Comparison of ENCODE assay signal across 11 cellular contexts in genomic region chr9:134358026-134358967, GRCh38. TPM values are rescaled to one million over a fixed set of nuclear protein-coding genes. Genes with fewer than 3 reads are reported as not detected.
DNase-seq lines count a peak whose midpoint lies in the region; ATAC-seq, FAIRE-seq and TF ChIP-seq lines count a peak whose summit lies in the region.
"Had no signal": no experiment of that assay in that cellular context is flagged by ENCODE, and none has a peak within 500 bp of the region (broad histone marks: within the 10 kb centered on the region; RNA-seq: fewer than 3 reads in every experiment).

No MANE protein-coding gene starts in this region.

- no peak overlapping the region for H3K4me3 Mint-ChIP-seq in astrocyte (ENCODE audit: unreplicated experiment)

- in situ Hi-C loops in HepG2 (cut with HindIII; ENCODE audit: extremely low pct_ligation_motif_present, low pct_unique_long_range_greater_than_20kb) = no loop called here

- no peak overlapping the region for H2AFZ ChIP-seq in astrocyte (ENCODE audit: low read depth, low read length)
- H2AFZ ChIP-seq in HepG2 (ENCODE audit: low read length) = no peak overlapping the region

- TF ChIP-seq POLR2A in HepG2 (IDR thresholded peaks at IDR 0.05; ENCODE audit: insufficient read depth in 1 of 2, low read depth in 2 of 2, low read length in 2 of 2) = no peak
- no peak for TF ChIP-seq POLR2A in vagina (IDR thresholded peaks at IDR 0.05)

- H3K27ac ChIP-seq in astrocyte (ENCODE audit: low read depth, low read length) = no peak overlapping the region
- no peak overlapping the region for H3K27ac ChIP-seq in HepG2 (ENCODE audit: extremely low read length, insufficient read depth, low read length)
- peak overlapping the region; percentile 57 for H3K27ac ChIP-seq in vagina
- H3K27ac ChIP-seq: cardiac muscle cell had no signal

- DNase-seq in NCI-H748 (lab: John Stamatoyannopoulos, UW; ENCODE audit: unreplicated experiment) (peak; percentile 58), NCI-H748 treated with DMSO at 0.1 percent for 48 hours (lab: John Stamatoyannopoulos, UW) (no peak), astrocyte (ENCODE audit: low read depth) (no peak), HepG2 (ENCODE audit: low spot score) (no peak), vagina (ENCODE audit: extremely low spot score in 2 of 2) (no peak), NCI-H2227 treated with DMSO at 0.1 percent for 48 hours (lab: John Stamatoyannopoulos, UW) (no peak), NCI-H510A treated with DMSO at 0.1 percent for 48 hours (lab: John Stamatoyannopoulos, UW) (no peak), OCI-M1 (lab: John Stamatoyannopoulos, UW) (no peak)
- DNase-seq: activated CD4-positive, alpha-beta T cell treated with anti-CD3 and anti-CD28 coated beads, Interleukin-2, amount 50 U/mL, for 1 hour had no signal

- no TSS peak for BruUV-seq in HepG2 (replicated peaks; lab: Mats Ljungman, UMichigan)

- H3K4me2 ChIP-seq in astrocyte (ENCODE audit: low read length) = no peak overlapping the region
- no peak overlapping the region for H3K4me2 ChIP-seq in HepG2 (ENCODE audit: low read depth, low read length)

- no peak for TF ChIP-seq CTCF in astrocyte (IDR thresholded peaks at IDR 0.05; ENCODE audit: insufficient read depth, low read depth, low read length)
- no peak for TF ChIP-seq CTCF in HepG2 (CRISPR knock-in tag; IDR thresholded peaks at IDR 0.05)
- no peak for TF ChIP-seq CTCF in vagina (IDR thresholded peaks at IDR 0.05)

- no peak for TF ChIP-seq EP300 in HepG2 (IDR thresholded peaks at IDR 0.05; ENCODE audit: low read depth in 2 of 2, low read length in 2 of 2)
- no peak for TF ChIP-seq EP300 in HepG2 (CRISPR knock-in tag; IDR thresholded peaks at IDR 0.05; ENCODE audit: borderline replicate concordance)

- no peak overlapping the region for H3K9ac ChIP-seq in astrocyte (ENCODE audit: low read length)
- no peak overlapping the region for H3K9ac ChIP-seq in HepG2 (ENCODE audit: insufficient read depth, low read depth, low read length)

- H4K20me1 ChIP-seq in astrocyte (ENCODE audit: insufficient read depth, low read length) (peaks cover 99% of the 10 kb centered on the region), HepG2 (ENCODE audit: insufficient read depth, low read length) (peaks cover 68% of the 10 kb centered on the region)

- FAIRE-seq in astrocyte (lab: Jason Lieb, UNC) (no peak), HepG2 (lab: Jason Lieb, UNC) (no peak)
- FAIRE-seq: frontal cortex had no signal

- no peak for TF ChIP-seq RAD21 in HepG2 (CRISPR knock-in tag; IDR thresholded peaks at IDR 0.05)

- POLR2A ChIA-PET in HepG2 (lab: Yijun Ruan, JAX) = interaction anchor here (1.2 kb wide), 1 partner anchor 29 kb away, joined by 3 read pairs; no protein-coding TSS in a partner anchor

- no peaks in the 10 kb centered on the region for H3K36me3 Mint-ChIP-seq in astrocyte (ENCODE audit: low read depth, unreplicated experiment)

- H3K4me3 ChIP-seq in astrocyte (ENCODE audit: insufficient read depth, low read depth, low read length) (no peak overlapping the region), HepG2 (replicated peaks in 1 of 3; ENCODE audit: insufficient read depth in 1 of 3, low read depth in 2 of 3, low read length in 3 of 3) (no peak overlapping the region), vagina (no peak overlapping the region)
- H3K4me3 ChIP-seq: cardiac muscle cell had no signal

- H3K79me2 ChIP-seq in astrocyte (ENCODE audit: insufficient read depth, low read length) (peaks cover 86% of the 10 kb centered on the region), HepG2 (ENCODE audit: insufficient read depth, low read length) (peaks cover 69% of the 10 kb centered on the region)

- peak overlapping the region; percentile 62 for H3K27ac Mint-ChIP-seq in astrocyte (ENCODE audit: unreplicated experiment)

- no peaks in the 10 kb centered on the region for H3K36me3 ChIP-seq in astrocyte (ENCODE audit: insufficient read depth, low read length)
- no peaks in the 10 kb centered on the region for H3K36me3 ChIP-seq in HepG2 (replicated peaks in 1 of 2; ENCODE audit: control insufficient read depth in 1 of 2, insufficient read depth in 2 of 2, low read length in 2 of 2)
- H3K36me3 ChIP-seq in vagina = no peaks in the 10 kb centered on the region
- H3K36me3 ChIP-seq: cardiac muscle cell had no signal

- peaks cover 5% of the 10 kb centered on the region for H3K4me1 Mint-ChIP-seq in astrocyte (ENCODE audit: low read depth, unreplicated experiment)

- ATAC-seq in HepG2 = no peak

- intact Hi-C loops in HepG2 (cut with micrococcal nuclease; ENCODE audit: unreplicated experiment) (no loop called here), vagina (cut with DNase I) (no loop called here)

- CTCF ChIA-PET in HepG2 (lab: Yijun Ruan, JAX; ENCODE audit: low intra/inter-chr PET ratio, low total read pairs) = no interaction called here

- H3K27me3 ChIP-seq in astrocyte (ENCODE audit: insufficient read depth, low read length) (no peaks in the 10 kb centered on the region), HepG2 (ENCODE audit: control insufficient read depth in 1 of 2, insufficient read depth in 2 of 2, low read length in 2 of 2) (no peaks in the 10 kb centered on the region), vagina (no peaks in the 10 kb centered on the region)
- H3K27me3 ChIP-seq: cardiac muscle cell had no signal

- H3K9me3 ChIP-seq in astrocyte (ENCODE audit: insufficient read depth, low read depth, low read length) (no peaks in the 10 kb centered on the region), HepG2 (ENCODE audit: low read length) (no peaks in the 10 kb centered on the region), vagina (no peaks in the 10 kb centered on the region)

- H3K4me1 ChIP-seq in astrocyte (ENCODE audit: insufficient read depth, low read length) (peaks cover 11% of the 10 kb centered on the region), HepG2 (ENCODE audit: insufficient read depth, low read length) (peaks cover 71% of the 10 kb centered on the region), vagina (peaks cover 100% of the 10 kb centered on the region)

- WGBS in HepG2 (ENCODE audit: low lambda C conversion rate) = 83% methylated on average over 6 of the region's 25 CpGs

- H3K27me3 Mint-ChIP-seq in astrocyte (ENCODE audit: low read depth, unreplicated experiment) = no peaks in the 10 kb centered on the region

- H3K9me3 Mint-ChIP-seq in astrocyte (ENCODE audit: unreplicated experiment) = no peaks in the 10 kb centered on the region

TF ChIP-seq in HepG2, 621 proteins besides CTCF, POLR2A, EP300 and RAD21 (continues in another document):
- TF ChIP-seq GABPB1 (CRISPR knock-in tag; IDR thresholded peaks at IDR 0.05) (peak; percentile 8; the same call in 1 of the 2 replicates), AGO2 (optimal IDR thresholded peaks at IDR 0.05; ENCODE audit: low read depth, low read length) (peak; percentile 15), HNRNPL (IDR thresholded peaks at IDR 0.05; ENCODE audit: low read depth, low read length) (peak; percentile 48; the same call in 1 of the 2 replicates), CCDC6 (CRISPR knock-in tag; IDR thresholded peaks at IDR 0.05) (no peak)
- TF ChIP-seq, protein P1, sequence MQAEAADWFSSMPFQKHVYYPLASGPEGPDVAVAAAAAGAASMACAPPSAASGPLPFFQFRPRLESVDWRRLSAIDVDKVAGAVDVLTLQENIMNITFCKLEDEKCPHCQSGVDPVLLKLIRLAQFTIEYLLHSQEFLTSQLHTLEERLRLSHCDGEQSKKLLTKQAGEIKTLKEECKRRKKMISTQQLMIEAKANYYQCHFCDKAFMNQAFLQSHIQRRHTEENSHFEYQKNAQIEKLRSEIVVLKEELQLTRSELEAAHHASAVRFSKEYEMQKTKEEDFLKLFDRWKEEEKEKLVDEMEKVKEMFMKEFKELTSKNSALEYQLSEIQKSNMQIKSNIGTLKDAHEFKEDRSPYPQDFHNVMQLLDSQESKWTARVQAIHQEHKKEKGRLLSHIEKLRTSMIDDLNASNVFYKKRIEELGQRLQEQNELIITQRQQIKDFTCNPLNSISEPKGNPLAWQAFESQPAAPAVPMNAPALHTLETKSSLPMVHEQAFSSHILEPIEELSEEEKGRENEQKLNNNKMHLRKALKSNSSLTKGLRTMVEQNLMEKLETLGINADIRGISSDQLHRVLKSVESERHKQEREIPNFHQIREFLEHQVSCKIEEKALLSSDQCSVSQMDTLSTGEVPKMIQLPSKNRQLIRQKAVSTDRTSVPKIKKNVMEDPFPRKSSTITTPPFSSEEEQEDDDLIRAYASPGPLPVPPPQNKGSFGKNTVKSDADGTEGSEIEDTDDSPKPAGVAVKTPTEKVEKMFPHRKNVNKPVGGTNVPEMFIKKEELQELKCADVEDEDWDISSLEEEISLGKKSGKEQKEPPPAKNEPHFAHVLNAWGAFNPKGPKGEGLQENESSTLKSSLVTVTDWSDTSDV (CRISPR knock-in tag; IDR thresholded peaks at IDR 0.05) = 0 out of 2 replicates have a peak, but pooled peaks have one; percentile 41

RNA-seq across cellular contexts. Expression of gene RXRA, which starts 32.0 kb away (rescaled TPM):
- 33.4 and 33.7 TPM in 2 replicates for total RNA-seq in astrocyte
- total RNA-seq in HepG2 (2016; rRNA removed; fragmentation: Illumina TruSeq; extraction: Trizol) = 19.2 and 29.2 TPM in 2 replicates
- total RNA-seq in HepG2 (2016; cell fraction: cytosol; rRNA removed; fragmentation: Illumina TruSeq; extraction: Trizol; ENCODE audit: low read depth) = 24.1 and 24.5 TPM in 2 replicates
- total RNA-seq in HepG2 (2016; cell fraction: insoluble cytoplasmic fraction; rRNA removed; fragmentation: Illumina TruSeq; extraction: Trizol) = 16.2 and 29.2 TPM in 2 replicates
- 50.6 and 51.0 TPM in 2 replicates for total RNA-seq in HepG2 (2016; cell fraction: membrane; rRNA removed; fragmentation: Illumina TruSeq; extraction: Trizol)
- 14.5 and 14.9 TPM in 2 replicates for total RNA-seq in HepG2 (2016; cell fraction: nucleus; rRNA removed; fragmentation: Illumina TruSeq; extraction: Trizol)
- polyA plus RNA-seq in HepG2 (2011; rRNA removed) = 18.9 and 23.8 TPM in 2 replicates
- 20.3 and 28.6 TPM in 2 replicates for polyA plus RNA-seq in HepG2 (2011; cell fraction: cytosol; rRNA removed)
- 25.5 and 28.6 TPM in 2 replicates for polyA plus RNA-seq in HepG2 (2011; cell fraction: nucleus; rRNA removed)
- polyA plus RNA-seq in HepG2 (2012) = 42.6 and 48.4 TPM in 2 replicates
- polyA plus RNA-seq in HepG2 (2016; cell fraction: cytosol; fragmentation: Illumina TruSeq; extraction: Trizol; ENCODE audit: low read depth) = 68.3 and 74.3 TPM in 2 replicates
- 28.2 and 39.1 TPM in 2 replicates for polyA plus RNA-seq in HepG2 (2016; cell fraction: insoluble cytoplasmic fraction; fragmentation: Illumina TruSeq; extraction: Trizol; ENCODE audit: low read depth)
- polyA plus RNA-seq in HepG2 (2016; cell fraction: membrane; fragmentation: Illumina TruSeq; extraction: Trizol; ENCODE audit: low read depth) = 81.0 and 95.6 TPM in 2 replicates
- 27.8 and 30.7 TPM in 2 replicates for polyA plus RNA-seq in HepG2 (2016; cell fraction: nucleus; fragmentation: Illumina TruSeq; extraction: Trizol; ENCODE audit: insufficient read depth, low read depth)
- 26.4 and 69.1 TPM in 2 replicates for polyA minus RNA-seq in HepG2 (2011; rRNA and poly(A)+ RNA removed; ENCODE audit: low replicate concordance)
- 27.2 and 30.5 TPM in 2 replicates for polyA minus RNA-seq in HepG2 (2011; cell fraction: cytosol; rRNA and poly(A)+ RNA removed)
- 13.6 and 15.8 TPM in 2 replicates for polyA minus RNA-seq in HepG2 (2011; cell fraction: nucleus; rRNA and poly(A)+ RNA removed)
- 49.4 TPM for total RNA-seq in vagina
